In the genomic region with DNA sequence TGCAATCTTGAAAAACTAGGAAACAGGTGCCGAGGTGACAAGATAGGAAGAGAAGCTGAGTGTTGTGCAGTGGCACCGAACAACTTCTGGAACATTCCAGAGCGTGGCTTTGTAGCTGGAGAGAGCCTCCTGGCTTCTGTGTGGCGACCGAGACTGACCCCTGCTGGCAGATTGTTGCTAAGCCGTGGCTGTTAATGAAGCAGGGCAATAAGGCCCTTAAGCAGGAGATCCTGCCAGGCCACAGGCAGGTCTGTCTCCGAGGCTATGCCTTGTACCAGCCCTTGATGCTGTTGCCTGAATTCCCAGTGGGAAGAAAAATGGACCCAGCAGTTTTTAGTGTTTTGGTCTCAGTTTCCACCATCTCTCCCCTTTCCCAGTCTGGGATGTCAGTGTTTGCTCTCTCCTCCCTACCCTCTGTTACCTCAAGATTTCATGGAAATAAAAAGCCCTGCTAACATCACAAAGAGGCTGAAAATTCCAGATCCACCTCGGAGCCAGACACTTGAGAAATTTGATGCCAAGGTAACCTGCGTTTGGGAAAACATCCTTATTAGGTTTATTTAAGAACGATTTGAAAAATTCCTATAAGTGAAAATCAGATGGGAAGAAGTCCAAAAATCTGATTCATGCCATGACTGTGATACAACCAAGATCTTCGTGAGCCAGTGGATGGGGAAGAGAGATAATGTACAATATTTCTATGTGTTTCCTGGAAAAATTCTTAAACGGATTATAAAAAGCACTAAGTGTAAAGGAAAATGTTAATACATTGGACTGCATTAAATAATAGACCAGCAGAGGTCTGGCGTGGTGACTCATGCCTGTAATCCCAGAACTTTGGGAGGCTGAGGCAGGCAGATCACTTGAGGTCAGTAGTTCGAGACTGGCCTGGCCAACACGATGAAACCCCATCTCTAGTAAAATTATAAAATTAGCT, we compare ENCODE assay signal across 8 cellular contexts.
DNase-seq lines count a peak whose midpoint lies in the region; ATAC-seq lines count a peak whose summit lies in the region.

No MANE protein-coding gene starts in this region.

- H3K9ac ChIP-seq in skeletal muscle satellite cell (ENCODE audit: low read depth, low read length), result peak overlapping the region; percentile 19

- H3K4me2 ChIP-seq in skeletal muscle satellite cell (ENCODE audit: low read length), result peak overlapping the region; percentile 11

- peaks cover 25% of the 10 kb centered on the region for H3K4me1 ChIP-seq in skeletal muscle satellite cell (ENCODE audit: control insufficient read depth, insufficient read depth, low read length)

- no peak overlapping the region for H3K4me3 ChIP-seq in skeletal muscle satellite cell (ENCODE audit: low read length)

- ATAC-seq in GM21367 (IDR thresholded peaks at IDR 0.05; ENCODE audit: unreplicated experiment), result peak; percentile 70
- no peak for ATAC-seq in HG03439 (IDR thresholded peaks at IDR 0.05; ENCODE audit: unreplicated experiment)

- H3K36me3 ChIP-seq in KOPT-K1 (ENCODE audit: insufficient read depth, low read length) (no peaks in the 10 kb centered on the region; the same call in 1 of the 2 replicates), skeletal muscle satellite cell (ENCODE audit: insufficient read depth, low read length) (no peaks in the 10 kb centered on the region)

- peak; percentile 81 for DNase-seq in COLO829 (ENCODE audit: low spot score)
- peak; percentile 37 to 78 (median 64) for DNase-seq in T-helper 1 cell
- peak in 51 of 58 donors; percentile 17 to 86 (median 58) for DNase-seq in anterior cingulate cortex (lab: John Stamatoyannopoulos, UW)
- peak; percentile 66 for DNase-seq in hepatic stellate cell (ENCODE audit: low spot score)

- H3K27me3 ChIP-seq in skeletal muscle satellite cell (ENCODE audit: control insufficient read depth, insufficient read depth, low read length), result no peaks in the 10 kb centered on the region

- H3K27ac ChIP-seq in KOPT-K1 (ENCODE audit: low read depth, low read length, poor library complexity, severe bottlenecking), result peak overlapping the region; percentile 49

- H3K9me3 ChIP-seq in KOPT-K1 (ENCODE audit: insufficient read depth, low read length, poor library complexity, severe bottlenecking) (peaks cover 6% of the 10 kb centered on the region), skeletal muscle satellite cell (replicated peaks; ENCODE audit: low read length) (no peaks in the 10 kb centered on the region)
